15 cellular contexts compared by ENCODE assay signal in the genomic region with DNA sequence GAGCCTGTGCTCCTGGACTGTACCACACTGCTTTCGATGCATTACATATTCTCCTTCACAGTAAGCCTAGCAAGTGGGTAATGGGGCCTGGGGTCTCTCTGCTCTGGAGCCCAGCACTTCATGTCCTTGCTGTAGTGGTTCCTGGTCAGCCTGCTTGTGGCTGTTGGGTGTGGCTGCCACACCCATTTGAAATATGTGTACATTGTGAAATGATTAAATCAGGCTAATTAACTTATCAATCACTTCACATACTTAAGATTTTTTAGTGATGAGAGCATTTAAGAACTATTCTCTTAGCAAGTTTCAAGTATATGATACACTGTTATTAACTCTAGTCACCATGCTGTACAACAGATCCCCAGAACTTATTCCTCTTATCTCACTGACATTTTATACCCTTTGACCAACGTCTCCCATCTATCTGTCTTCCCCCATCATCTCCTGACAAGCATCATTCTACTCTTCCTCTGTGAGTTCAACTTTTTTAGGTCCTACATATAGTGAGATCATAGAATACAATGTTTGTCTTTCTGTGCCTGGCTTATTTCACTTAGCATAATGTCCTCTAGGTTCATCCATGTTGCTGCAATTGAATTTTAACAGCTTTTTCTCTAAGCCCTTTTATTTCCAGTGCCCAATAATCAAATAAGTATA.
DNase-seq lines count a peak whose midpoint lies in the region; ATAC-seq and TF ChIP-seq lines count a peak whose summit lies in the region.
"Had no signal": no experiment of that assay in that cellular context is flagged by ENCODE, and none has a peak within 500 bp of the region (broad histone marks: within the 10 kb centered on the region; RNA-seq: fewer than 3 reads in every experiment).

No MANE protein-coding gene starts in this region.

- TF ChIP-seq CTCF in Calu3 (IDR thresholded peaks at IDR 0.05; ENCODE audit: unreplicated experiment), result no peak
- TF ChIP-seq CTCF in choroid plexus epithelial cell (conservative IDR thresholded peaks at IDR 0.05; ENCODE audit: low read depth, low read length), result no peak

- no peaks in the 10 kb centered on the region for H3K9me2 ChIP-seq in Karpas-422 (replicated peaks; ENCODE audit: insufficient read depth, low read length)

- no peak overlapping the region for H3K4me2 ChIP-seq in Karpas-422 (ENCODE audit: low read depth, low read length, poor library complexity, severe bottlenecking)

- WGBS in mesodermal cell (ENCODE audit: insufficient coverage in 2 of 2), 2 experiments, result 85% methylated on average over 2 of the region's 2 CpGs; no CpG with 5 or more reads in 1 of the 2 experiments

- H3K27ac Mint-ChIP-seq in Calu3 (ENCODE audit: unreplicated experiment), result peak overlapping the region; percentile 21

- peak overlapping the region; percentile 67 for H3K27ac ChIP-seq in mesodermal cell (ENCODE audit: low read depth, low read length, severe bottlenecking)
- H3K27ac ChIP-seq in Karpas-422 (ENCODE audit: low read length), result no peak overlapping the region
- H3K27ac ChIP-seq: tibial artery had no signal

- no peaks in the 10 kb centered on the region for H3K36me3 ChIP-seq in mesodermal cell (ENCODE audit: control insufficient read depth, insufficient read depth, low read length)
- H3K36me3 ChIP-seq in Karpas-422 (ENCODE audit: insufficient read depth, low read length), result no peaks in the 10 kb centered on the region
- H3K36me3 ChIP-seq: BE2C, tibial artery had no signal

- H4K20me1 ChIP-seq in Karpas-422 (ENCODE audit: insufficient read depth, low read depth, low read length), result no peaks in the 10 kb centered on the region

- no peak overlapping the region for H2AFZ ChIP-seq in Karpas-422 (ENCODE audit: low read length)

- no peak overlapping the region for H3K4me3 Mint-ChIP-seq in Calu3 (ENCODE audit: low read depth, unreplicated experiment)

- no peak overlapping the region for H3K9ac ChIP-seq in Karpas-422 (ENCODE audit: low read length)

- no peaks in the 10 kb centered on the region for H3K9me3 Mint-ChIP-seq in Calu3 (ENCODE audit: low read depth, unreplicated experiment)

- no peak overlapping the region for H3K4me3 ChIP-seq in choroid plexus epithelial cell (ENCODE audit: low read depth, low read length)
- no peak overlapping the region for H3K4me3 ChIP-seq in mesodermal cell (ENCODE audit: extremely low read depth, insufficient read depth, low read length, poor library complexity, severe bottlenecking)
- H3K4me3 ChIP-seq in Karpas-422 (ENCODE audit: low read length), result no peak overlapping the region
- H3K4me3 ChIP-seq: tibial artery had no signal

- H3K4me1 ChIP-seq in mesodermal cell (ENCODE audit: control insufficient read depth, insufficient read depth, low read length, poor library complexity, severe bottlenecking) (peaks cover 8% of the 10 kb centered on the region), Karpas-422 (ENCODE audit: low read length) (no peaks in the 10 kb centered on the region)
- H3K4me1 ChIP-seq: BE2C, tibial artery had no signal

- DNase-seq in Calu3 (peak; percentile 49), NCI-H226 (peak; percentile 79), choroid plexus epithelial cell (ENCODE audit: low read depth) (peak; percentile 20), Karpas-422 (no peak), GOT3 (lab: John Stamatoyannopoulos, UW) (no peak)
- DNase-seq: activated CD4-positive, alpha-beta T cell treated with anti-CD3 and anti-CD28 coated beads for 48 hours; activated effector memory CD4-positive, alpha-beta T cell treated with anti-CD3 and anti-CD28 coated beads, Interleukin-2, amount 50 U/mL, for 16 hours; BE2C; H7; MM.1S; NCI-H510A; tibial artery had no signal

- H3K27me3 Mint-ChIP-seq in Calu3 (ENCODE audit: unreplicated experiment), result no peaks in the 10 kb centered on the region

- H3K9me3 ChIP-seq in mesodermal cell (ENCODE audit: control insufficient read depth, low read length), result no peaks in the 10 kb centered on the region
- H3K9me3 ChIP-seq in Karpas-422 (ENCODE audit: low read length), result no peaks in the 10 kb centered on the region
- H3K9me3 ChIP-seq: BE2C, tibial artery had no signal

- CTCF ChIA-PET in Calu3 (lab: Charles Lee), result no interaction called here

- no peaks in the 10 kb centered on the region for H3K27me3 ChIP-seq in Karpas-422 (ENCODE audit: low read length)
- H3K27me3 ChIP-seq: BE2C, tibial artery had no signal

- no TSS peak for BruUV-seq in Calu3 (replicated peaks; lab: Mats Ljungman, UMichigan)

- intact Hi-C loops in Calu3 (cut with micrococcal nuclease; ENCODE audit: unreplicated experiment), result loop anchor here (10.0 kb wide), 1 partner anchor 142 kb away; no protein-coding TSS in a partner anchor

- H3K79me2 ChIP-seq in Karpas-422 (ENCODE audit: low read length), result no peaks in the 10 kb centered on the region

- no peaks in the 10 kb centered on the region for H3K36me3 Mint-ChIP-seq in Calu3 (ENCODE audit: insufficient read depth, unreplicated experiment)

- peaks cover 27% of the 10 kb centered on the region for H3K4me1 Mint-ChIP-seq in Calu3 (ENCODE audit: low read depth, unreplicated experiment)

- no peak for ATAC-seq in HG02885 (IDR thresholded peaks at IDR 0.05; ENCODE audit: poor library complexity, unreplicated experiment)
- ATAC-seq in GM21576 (IDR thresholded peaks at IDR 0.05; ENCODE audit: unreplicated experiment), result no peak

Comparison
In these comparisons a context has a peak if more than half of its experiments do, and no peak if none do; other contexts are left out.
1. DNase-seq: peak in Calu3 (single experiment), NCI-H226 (single experiment) and choroid plexus epithelial cell (single experiment); none in Karpas-422 (single experiment) and GOT3 (single experiment).